ENCODE assay signal across 16 cellular contexts in genomic region chr9:108537756-108538155, GRCh38.
DNase-seq lines count a peak whose midpoint lies in the region; ATAC-seq and TF ChIP-seq lines count a peak whose summit lies in the region.
"Had no signal": no experiment of that assay in that cellular context is flagged by ENCODE, and none has a peak within 500 bp of the region (broad histone marks: within the 10 kb centered on the region; RNA-seq: fewer than 3 reads in every experiment).

No MANE protein-coding gene starts in this region.

- H3K79me1 ChIP-seq in IMR-90 (ENCODE audit: low read depth in 1 of 2, low read length in 2 of 2) (no peaks in the 10 kb centered on the region), mesendoderm (ENCODE audit: low read length) (no peaks in the 10 kb centered on the region)

- H3K9ac ChIP-seq in IMR-90 (ENCODE audit: low read depth, low read length) (no peak overlapping the region), mesendoderm (ENCODE audit: low read length) (no peak overlapping the region)
- H3K9ac ChIP-seq: BLaER1 had no signal

- H3K4me1 Mint-ChIP-seq in nephron progenitor cell: peaks cover 17% of the 10 kb centered on the region
- H3K4me1 Mint-ChIP-seq: CD4-positive, alpha-beta memory T cell had no signal

- H3K4me2 ChIP-seq in IMR-90 (ENCODE audit: low read depth, low read length) (no peak overlapping the region), mesendoderm (ENCODE audit: low read length) (no peak overlapping the region)
- H3K4me2 ChIP-seq: A549, BLaER1 had no signal

- H4K5ac ChIP-seq in IMR-90 (ENCODE audit: low read depth, low read length) (no peak overlapping the region), mesendoderm (ENCODE audit: low read length) (no peak overlapping the region)

- H4K8ac ChIP-seq in IMR-90 (ENCODE audit: low read depth in 2 of 2, low read length in 2 of 2) (peak overlapping the region in 1 of 2 experiments; percentile 49; a peak in 1 of 4 replicates), mesendoderm (ENCODE audit: low read depth, low read length) (no peak overlapping the region)

- peak overlapping the region; percentile 3; the same call in 1 of the 3 replicates for H2BK15ac ChIP-seq in IMR-90 (ENCODE audit: low read depth, low read length)
- H2BK15ac ChIP-seq in mesendoderm (replicated peaks; ENCODE audit: low read depth): no peak overlapping the region

- H2BK5ac ChIP-seq in IMR-90 (ENCODE audit: low read depth, low read length, poor library complexity, severe bottlenecking) (no peak overlapping the region), mesendoderm (ENCODE audit: low read length) (no peak overlapping the region)

- no peaks in the 10 kb centered on the region for H4K20me1 ChIP-seq in IMR-90 (ENCODE audit: insufficient read depth, low read length)
- H4K20me1 ChIP-seq: BLaER1 had no signal

- CTCF ChIA-PET in IMR-90 (lab: Yijun Ruan, JAX): no interaction called here

- H3K4me1 ChIP-seq in IMR-90 (ENCODE audit: control insufficient read depth, insufficient read depth, low read length) (peaks cover 10% of the 10 kb centered on the region), mesendoderm (ENCODE audit: control insufficient read depth, low read depth, low read length) (no peaks in the 10 kb centered on the region)
- H3K4me1 ChIP-seq: BLaER1, HAP-1 had no signal

- no peak overlapping the region for H3K4me3 Mint-ChIP-seq in nephron progenitor cell
- H3K4me3 Mint-ChIP-seq: CD14-positive monocyte; CD4-positive, alpha-beta memory T cell had no signal

- H2BK20ac ChIP-seq in IMR-90 (ENCODE audit: low read depth, low read length): peak overlapping the region; percentile 46; the same call in 1 of the 2 replicates

- no TSS peak for BruUV-seq in IMR-90 (replicated peaks; lab: Mats Ljungman, UMichigan)

- H2AK9ac ChIP-seq in IMR-90 (replicated peaks; ENCODE audit: low read depth, low read length, poor library complexity): no peak overlapping the region

- intact Hi-C loops in IMR-90 (cut with micrococcal nuclease) (no loop called here), Right ventricle myocardium inferior (cut with DNase I) (no loop called here)

- H3K36me3 Mint-ChIP-seq in nephron progenitor cell (ENCODE audit: low read depth): no peaks in the 10 kb centered on the region
- H3K36me3 Mint-ChIP-seq: CD14-positive monocyte; CD4-positive, alpha-beta memory T cell had no signal

- H2BK120ac ChIP-seq in IMR-90 (ENCODE audit: low read depth, low read length) (peak overlapping the region; percentile 25; the same call in 1 of the 2 replicates), mesendoderm (ENCODE audit: low read depth, low read length) (no peak overlapping the region)

- peaks cover 4% of the 10 kb centered on the region; the same call in 1 of the 2 replicates for H3K9me3 ChIP-seq in IMR-90 (ENCODE audit: control insufficient read depth, insufficient read depth, low read length)
- H3K9me3 ChIP-seq: A549, BLaER1, HAP-1 had no signal

- H3K27me3 Mint-ChIP-seq in nephron progenitor cell (ENCODE audit: low read depth, poor library complexity): peaks cover 7% of the 10 kb centered on the region

- H3K9me3 Mint-ChIP-seq in nephron progenitor cell: peaks cover 12% of the 10 kb centered on the region

- TF ChIP-seq CTCF in IMR-90 (conservative IDR thresholded peaks at IDR 0.05; ENCODE audit: low read depth, low read length): no peak
- TF ChIP-seq CTCF in nephron progenitor cell (IDR thresholded peaks at IDR 0.05): no peak

- POLR2A ChIA-PET in IMR-90 (lab: Charles Lee; ENCODE audit: unreplicated experiment): no interaction called here

- no peak for TF ChIP-seq RAD21 in IMR-90 (IDR thresholded peaks at IDR 0.05; ENCODE audit: low read length)

- peak; percentile 33 for DNase-seq in Daoy (ENCODE audit: low read depth)
- DNase-seq in IMR-90: peak; percentile 16
- no peak for DNase-seq in epithelial cell of prostate (ENCODE audit: low read depth, low spot score)
- no peak for DNase-seq in nephron progenitor cell
- DNase-seq in medulla oblongata (ENCODE audit: extremely low spot score): no peak
- no peak for DNase-seq in Right ventricle myocardium inferior (ENCODE audit: missing footprints)
- no peak for DNase-seq in mesendoderm
- DNase-seq: CD4-positive, alpha-beta memory T cell; DMS153; DMS79 had no signal

- H3K27ac Mint-ChIP-seq in nephron progenitor cell: peak overlapping the region; percentile 78
- H3K27ac Mint-ChIP-seq: CD14-positive monocyte; CD4-positive, alpha-beta memory T cell had no signal

- H3K27ac ChIP-seq in IMR-90 (ENCODE audit: insufficient read depth, low read length) (no peak overlapping the region), epithelial cell of prostate (peak overlapping the region; percentile 69), mesendoderm (ENCODE audit: low read depth, low read length) (no peak overlapping the region)
- H3K27ac ChIP-seq: 22Rv1, A549, BLaER1 had no signal

- H3K56ac ChIP-seq in IMR-90 (ENCODE audit: extremely low read depth, insufficient read depth, low read length) (no peak overlapping the region), mesendoderm (ENCODE audit: low read length) (no peak overlapping the region)

- no peaks in the 10 kb centered on the region for H3K27me3 ChIP-seq in IMR-90 (ENCODE audit: control insufficient read depth, insufficient read depth, low read length)
- no peaks in the 10 kb centered on the region for H3K27me3 ChIP-seq in mesendoderm (ENCODE audit: insufficient read depth, low read length, poor library complexity)
- H3K27me3 ChIP-seq: BLaER1 had no signal

- H3K36me3 ChIP-seq in IMR-90 (ENCODE audit: control insufficient read depth, insufficient read depth, low read length) (no peaks in the 10 kb centered on the region), mesendoderm (ENCODE audit: control insufficient read depth, insufficient read depth, low read length) (no peaks in the 10 kb centered on the region)
- H3K36me3 ChIP-seq: BLaER1, HAP-1 had no signal

- 0 out of 2 replicates have a peak overlapping the region, but pooled peaks have one; percentile 6 for H4K91ac ChIP-seq in IMR-90 (ENCODE audit: insufficient read depth, low read depth, low read length)

- no peak for TF ChIP-seq POLR2A in IMR-90 (IDR thresholded peaks at IDR 0.05; ENCODE audit: low read depth, low read length)

- H3K9me1 ChIP-seq in IMR-90 (ENCODE audit: insufficient read depth, low read length): peaks cover 6% of the 10 kb centered on the region

- H3K18ac ChIP-seq in IMR-90 (ENCODE audit: low read depth, low read length) (peak overlapping the region; percentile 54; the same call in 1 of the 2 replicates), mesendoderm (ENCODE audit: low read length) (no peak overlapping the region)

- H3K4me3 ChIP-seq in IMR-90 (ENCODE audit: insufficient read depth, low read depth, low read length) (no peak overlapping the region), mesendoderm (ENCODE audit: low read length) (no peak overlapping the region)
- H3K4me3 ChIP-seq: A549, BLaER1, HAP-1 had no signal

- dilution Hi-C loops in IMR-90 (cut with HindIII; ENCODE audit: low sequenced_read_pairs, unreplicated experiment): no loop called here

- H3K23ac ChIP-seq in IMR-90 (ENCODE audit: low read depth, low read length) (no peak overlapping the region), mesendoderm (ENCODE audit: low read length) (no peak overlapping the region)

- no CpG with 5 or more reads among the region's 7 CpGs for WGBS in IMR-90 (ENCODE audit: extremely low coverage in 2 of 2, insufficient read length in 1 of 2), 2 experiments
- no CpG with 5 or more reads among the region's 7 CpGs for WGBS in mesendoderm (ENCODE audit: extremely low coverage, insufficient coverage, low lambda C conversion rate)

- H2AFZ ChIP-seq in IMR-90 (replicated peaks; ENCODE audit: low read length, poor library complexity): peak overlapping the region; percentile 68

- peak; percentile 30; the same call in 1 of the 2 replicates for ATAC-seq in IMR-90 (ENCODE audit: low read depth)
- no peak for ATAC-seq in HG02938 (IDR thresholded peaks at IDR 0.05; ENCODE audit: unreplicated experiment)
- no peak for ATAC-seq in Right ventricle myocardium inferior
- ATAC-seq: A549 had no signal

- no peaks in the 10 kb centered on the region for H3K79me2 ChIP-seq in mesendoderm (ENCODE audit: control insufficient read depth, insufficient read depth, low read length)

- in situ Hi-C loops in IMR-90 (cut with MboI; ENCODE audit: low sequenced_read_pairs): no loop called here

- H2AK5ac ChIP-seq in IMR-90 (ENCODE audit: low read depth, low read length) (peak overlapping the region; percentile 65), mesendoderm (ENCODE audit: low read length) (no peak overlapping the region)

- peak overlapping the region; percentile 37 for H3K4ac ChIP-seq in IMR-90 (ENCODE audit: low read depth, low read length)
- H3K4ac ChIP-seq in mesendoderm (ENCODE audit: low read depth, low read length): no peak overlapping the region

- 0 out of 2 replicates have a peak overlapping the region, but pooled peaks have one; percentile 32 for H3K14ac ChIP-seq in IMR-90 (replicated peaks; ENCODE audit: low read depth, low read length)

TF ChIP-seq in IMR-90, 13 proteins besides CTCF, POLR2A, EP300 and RAD21 (continues in another document):
- TF ChIP-seq BHLHE40 (IDR thresholded peaks at IDR 0.05; ENCODE audit: low read depth, low read length): no peak
- no peak for TF ChIP-seq MAFK (IDR thresholded peaks at IDR 0.05; ENCODE audit: low read depth, low read length)
- no peak for TF ChIP-seq USF2 (IDR thresholded peaks at IDR 0.05; ENCODE audit: low read depth, low read length)
- TF ChIP-seq MXI1 (IDR thresholded peaks at IDR 0.05; ENCODE audit: borderline replicate concordance, low read depth, low read length): no peak
- no peak for TF ChIP-seq CHD1 (IDR thresholded peaks at IDR 0.05; ENCODE audit: low read depth, low read length)
- no peak for TF ChIP-seq RFX5 (IDR thresholded peaks at IDR 0.05; ENCODE audit: low read depth, low read length)
- no peak for TF ChIP-seq RCOR1 (IDR thresholded peaks at IDR 0.05; ENCODE audit: insufficient replicate concordance, low read length)
- no peak for TF ChIP-seq ELK1 (IDR thresholded peaks at IDR 0.05; ENCODE audit: borderline replicate concordance, low read depth, low read length)

Comparison
In these comparisons a context has a peak if more than half of its experiments do, and no peak if none do; other contexts are left out.
1. DNase-seq: peak in Daoy (single experiment) and IMR-90 (single experiment); none in epithelial cell of prostate (single experiment), nephron progenitor cell (single experiment), medulla oblongata (single experiment), Right ventricle myocardium inferior (single experiment) and mesendoderm (single experiment).